In the genomic region with DNA sequence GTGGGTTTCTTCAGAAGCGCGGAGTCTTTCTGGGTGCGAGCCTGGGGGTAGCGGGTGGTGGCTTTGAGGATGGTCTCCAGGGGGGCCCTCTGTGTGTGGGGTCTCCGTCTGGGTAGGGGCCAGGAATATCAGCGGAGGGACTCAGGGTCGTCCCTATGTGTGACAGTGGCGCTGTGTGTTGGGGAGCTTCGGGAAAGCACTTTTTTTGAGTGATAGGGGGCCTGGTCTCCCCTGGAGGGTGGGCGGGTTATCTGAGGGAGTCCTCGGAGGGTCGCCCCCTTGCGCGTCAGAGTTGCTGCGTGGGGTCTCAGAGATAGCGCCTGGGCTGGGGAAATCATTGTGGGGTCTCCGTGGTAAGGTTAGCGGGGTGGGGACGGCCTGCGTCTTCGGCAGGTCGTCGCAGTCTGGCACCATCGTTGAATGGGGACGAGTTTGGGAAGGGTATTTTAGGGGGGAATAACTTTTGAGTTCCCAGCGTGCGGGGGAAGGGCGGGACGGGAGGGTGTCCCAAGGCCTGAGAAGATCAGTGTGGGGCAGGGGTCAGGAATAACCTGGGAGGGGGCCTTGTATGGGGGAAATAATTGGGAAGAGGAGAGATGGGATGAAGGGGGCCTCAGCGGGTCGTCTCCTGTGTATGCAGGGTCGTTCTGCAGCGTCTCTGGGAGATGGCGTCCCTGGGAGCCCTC, we compare ENCODE assay signal across 8 cellular contexts.
DNase-seq lines count a peak whose midpoint lies in the region; ATAC-seq and TF ChIP-seq lines count a peak whose summit lies in the region.

No MANE protein-coding gene starts in this region.

- H3K36me3 ChIP-seq in neuron (ENCODE audit: insufficient read depth, low read length) = no peaks in the 10 kb centered on the region

- peak overlapping the region; percentile 44 for H2AFZ ChIP-seq in neuron (ENCODE audit: low read depth, low read length)

- no peak for TF ChIP-seq POLR2A in erythroblast (IDR thresholded peaks at IDR 0.05; ENCODE audit: low read length)

- peak overlapping the region; percentile 90 for H3K4me3 ChIP-seq in neuron (ENCODE audit: low read length)

- peak; percentile 79 for DNase-seq in activated CD8-positive, alpha-beta memory T cell treated with anti-CD3 and anti-CD28 coated beads for 24 hours
- no peak for DNase-seq in activated CD8-positive, alpha-beta memory T cell treated with anti-CD3 and anti-CD28 coated beads, Interleukin-2, amount 50 U/mL, for 48 hours
- DNase-seq in activated CD4-positive, alpha-beta T cell treated with anti-CD3 and anti-CD28 coated beads for 4 hours = peak; percentile 20 to 45
- DNase-seq in erythroblast (lab: John Stamatoyannopoulos, UW) (peak; percentile 60 to 76), glomerular visceral epithelial cell (ENCODE audit: extremely low spot score) (no peak), NCI-H2196 treated with DMSO at 0.1 percent for 48 hours (lab: John Stamatoyannopoulos, UW; ENCODE audit: unreplicated experiment) (no peak)

- no peaks in the 10 kb centered on the region for H3K9me3 ChIP-seq in neuron (ENCODE audit: low read length)

- ATAC-seq in HG03521 (IDR thresholded peaks at IDR 0.05; ENCODE audit: unreplicated experiment) = no peak

- H3K4me1 ChIP-seq in neuron (ENCODE audit: insufficient read depth, low read length) = peaks cover 24% of the 10 kb centered on the region

- no peaks in the 10 kb centered on the region for H3K27me3 ChIP-seq in neuron (ENCODE audit: insufficient read depth, low read length)

Comparison
In these comparisons a context has a peak if more than half of its experiments do, and no peak if none do; other contexts are left out.
1. DNase-seq: peak in activated CD8-positive, alpha-beta memory T cell treated with anti-CD3 and anti-CD28 coated beads for 24 hours (single experiment), activated CD4-positive, alpha-beta T cell treated with anti-CD3 and anti-CD28 coated beads for 4 hours (2 of 2) and erythroblast (2 of 2); none in activated CD8-positive, alpha-beta memory T cell treated with anti-CD3 and anti-CD28 coated beads, Interleukin-2, amount 50 U/mL, for 48 hours (single experiment), glomerular visceral epithelial cell (single experiment) and NCI-H2196 treated with DMSO at 0.1 percent for 48 hours (single experiment).